In the genomic region with DNA sequence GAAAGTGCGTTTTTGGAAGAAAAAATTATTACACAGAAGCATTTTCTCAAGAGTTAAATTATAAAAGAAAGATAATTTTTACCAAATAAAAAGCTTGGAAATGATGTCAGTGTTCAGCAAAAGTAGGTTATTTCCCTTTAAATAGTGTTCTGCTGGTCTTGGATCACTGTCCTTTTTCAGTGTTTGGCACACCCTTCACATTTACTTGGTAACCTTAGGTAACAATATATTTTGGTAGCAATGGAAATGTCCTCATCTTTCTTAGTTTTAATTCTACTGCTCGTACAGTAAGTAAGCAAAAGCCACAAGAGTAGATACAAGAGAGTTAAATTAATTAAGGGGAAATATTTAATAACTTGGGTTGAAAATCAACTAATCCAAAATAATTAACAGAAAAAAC, we compare ENCODE assay signal across 28 cellular contexts. TPM values are rescaled to one million over a fixed set of nuclear protein-coding genes. Genes with fewer than 3 reads are reported as not detected.
DNase-seq lines count a peak whose midpoint lies in the region; TF ChIP-seq lines count a peak whose summit lies in the region.
"Had no signal": no experiment of that assay in that cellular context is flagged by ENCODE, and none has a peak within 500 bp of the region (broad histone marks: within the 10 kb centered on the region; RNA-seq: fewer than 3 reads in every experiment).

No MANE protein-coding gene starts in this region.

- no peak overlapping the region for H2AFZ ChIP-seq in ACC112 (ENCODE audit: low read length, unreplicated experiment)

- intact Hi-C loops in left ventricle myocardium inferior (cut with micrococcal nuclease) = no loop called here
- intact Hi-C loops in testis (cut with DNase I; ENCODE audit: low total_unique reads) = no loop called here

- 36 to 42% methylated on average over 2 of the region's 2 CpGs for WGBS in testis, 2 donors

- no peak for TF ChIP-seq CTCF in left ventricle myocardium inferior (IDR thresholded peaks at IDR 0.05; ENCODE audit: borderline replicate concordance)
- no peak for TF ChIP-seq CTCF in foreskin fibroblast (IDR thresholded peaks at IDR 0.05; ENCODE audit: low read depth, low read length)
- TF ChIP-seq CTCF in testis (IDR thresholded peaks at IDR 0.05) = no peak

- H3K4me1 ChIP-seq in ACC112 (ENCODE audit: control insufficient read depth, insufficient read depth, low read length, unreplicated experiment) = peaks cover 55% of the 10 kb centered on the region
- peaks cover 78% of the 10 kb centered on the region for H3K4me1 ChIP-seq in left ventricle myocardium inferior
- peaks cover 25% of the 10 kb centered on the region for H3K4me1 ChIP-seq in rectal smooth muscle tissue (ENCODE audit: control insufficient read depth, insufficient read depth, low read length)
- no peaks in the 10 kb centered on the region for H3K4me1 ChIP-seq in testis
- H3K4me1 ChIP-seq: pancreas had no signal

- no peak overlapping the region for H3K9ac ChIP-seq in rectal smooth muscle tissue (ENCODE audit: low read length)

- TF ChIP-seq POLR2A in testis (IDR thresholded peaks at IDR 0.05) = no peak

- H3K27ac ChIP-seq in ACC112 (ENCODE audit: low read depth, low read length) = peak overlapping the region; percentile 65
- peak overlapping the region; percentile 2 for H3K27ac ChIP-seq in caudate nucleus (ENCODE audit: low read depth, low read length)
- peak overlapping the region; percentile 45 for H3K27ac ChIP-seq in left ventricle myocardium inferior (replicated peaks)
- H3K27ac ChIP-seq in rectal smooth muscle tissue (ENCODE audit: low read depth, low read length) = peak overlapping the region; percentile 7
- H3K27ac ChIP-seq in testis = no peak overlapping the region
- H3K27ac ChIP-seq: A549, HL-60, pancreas had no signal

- H3K36me3 ChIP-seq in ACC112 (ENCODE audit: insufficient read depth, low read length) (peaks cover 19% of the 10 kb centered on the region), left ventricle myocardium inferior (peaks cover 10% of the 10 kb centered on the region), rectal smooth muscle tissue (ENCODE audit: control insufficient read depth, insufficient read depth, low read length) (no peaks in the 10 kb centered on the region), testis (ENCODE audit: low read depth, missing control alignments) (no peaks in the 10 kb centered on the region)
- H3K36me3 ChIP-seq: pancreas had no signal

- H3K79me2 ChIP-seq in ACC112 (ENCODE audit: control insufficient read depth, insufficient read depth, low read length, unreplicated experiment) = peaks cover 91% of the 10 kb centered on the region

- no peak for DNase-seq in caudate nucleus (lab: John Stamatoyannopoulos, UW)
- DNase-seq in left ventricle myocardium inferior = no peak
- DNase-seq in foreskin fibroblast = no peak
- DNase-seq in testis = no peak
- no peak for DNase-seq in kidney glomerular epithelial cell (lab: John Stamatoyannopoulos, UW)
- no peak for DNase-seq in foreskin melanocyte
- DNase-seq: activated CD4-positive, alpha-beta T cell treated with anti-CD3 and anti-CD28 coated beads, Interleukin-2, amount 50 U/mL, for 48 hours; activated CD8-positive, alpha-beta memory T cell treated with anti-CD3 and anti-CD28 coated beads, Interleukin-2, amount 50 U/mL, for 48 hours; C1 segment of cervical spinal cord; cerebellar nuclear complex; DND-41; effector CD4-positive, alpha-beta T cell; glutamatergic neuron; H9; Kasumi-1; midbrain; natural killer cell; NCI-H1694; NCI-H2171 treated with DMSO at 0.1 percent for 48 hours; NCI-H524 treated with DMSO at 0.1 percent for 48 hours; NK-92 treated with Interleukin-12 subunit alpha and Interleukin-12 subunit beta, amount 100 ng/mL, for 24 hours; pancreas; SIG-M5; T-cell had no signal

- H3K9me3 ChIP-seq in left ventricle myocardium inferior (replicated peaks) = no peaks in the 10 kb centered on the region
- H3K9me3 ChIP-seq in testis = no peaks in the 10 kb centered on the region
- H3K9me3 ChIP-seq: A549, pancreas had no signal

- H3K27me3 ChIP-seq in ACC112 (ENCODE audit: insufficient read depth, low read length) (no peaks in the 10 kb centered on the region), left ventricle myocardium inferior (ENCODE audit: low read depth) (no peaks in the 10 kb centered on the region), rectal smooth muscle tissue (ENCODE audit: control insufficient read depth, insufficient read depth, low read length) (no peaks in the 10 kb centered on the region), testis (no peaks in the 10 kb centered on the region)
- H3K27me3 ChIP-seq: pancreas had no signal

- no peak overlapping the region for H3K4me3 ChIP-seq in ACC112 (ENCODE audit: low read depth, low read length)
- no peak overlapping the region for H3K4me3 ChIP-seq in left ventricle myocardium inferior
- no peak overlapping the region for H3K4me3 ChIP-seq in rectal smooth muscle tissue (ENCODE audit: low read length)
- H3K4me3 ChIP-seq in foreskin fibroblast (ENCODE audit: low read depth in 1 of 2, low read length in 2 of 2) = no peak overlapping the region
- no peak overlapping the region for H3K4me3 ChIP-seq in testis
- H3K4me3 ChIP-seq: A549, pancreas had no signal

RNA-seq across cellular contexts. Expression of a gene that starts 40.3 kb away (rescaled TPM):
- total RNA-seq in left ventricle myocardium inferior = 91.9 TPM
- total RNA-seq in testis = 10 to 100 TPM; 36.8 to 45.7 TPM
- polyA plus RNA-seq in testis (ENCODE audit: insufficient read depth, low read depth, low replicate concordance) = 37.6 TPM

Comparison
In these comparisons a context has a peak if more than half of its experiments do, and no peak if none do; other contexts are left out.
1. H3K27ac ChIP-seq: peak in ACC112 (single experiment), caudate nucleus (single experiment), left ventricle myocardium inferior (single experiment) and rectal smooth muscle tissue (single experiment); none in testis (0 of 2).